28 cellular contexts compared by ENCODE assay signal in genomic region chr2:166671235-166671634, GRCh38.
"Had no signal": no experiment of that assay in that cellular context is flagged by ENCODE, and none has a peak within 500 bp of the region (broad histone marks: within the 10 kb centered on the region; RNA-seq: fewer than 3 reads in every experiment).

No MANE protein-coding gene starts in this region.

- H3K27ac Mint-ChIP-seq: activated CD4-positive, alpha-beta T cell treated with anti-CD3 and anti-CD28 coated beads, Interleukin-2, amount 10 ng/mL, durations not matched to agents 7 days and 5 days; activated CD8-positive, alpha-beta memory T cell treated with anti-CD3 and anti-CD28 coated beads, Interleukin-2, amount 10 ng/mL, durations not matched to agents 7 days and 5 days; activated CD8-positive, alpha-beta T cell treated with anti-CD3 and anti-CD28 coated beads for 36 hours; activated naive CD8-positive, alpha-beta T cell treated with anti-CD3 and anti-CD28 coated beads, Interleukin-2, amount 50 U/mL, for 24 hours; activated T-helper 1 cell treated with anti-CD3 and anti-CD28 coated beads, Interleukin-12 subunit alpha, Interleukin-12 subunit beta, Interleukin-2, Interleukin-4 antibody, amounts not matched to agents 30 ng/mL and 10 ng/mL and 1 ng/mL, durations not matched to agents 14 hours and 24 hours and 36 hours; naive B cell; neural progenitor cell; type B pancreatic cell had no signal

- H3K4me3 ChIP-seq: heart right ventricle, lung, neural progenitor cell, thoracic aorta, vagina had no signal

- H2AFZ ChIP-seq: neural progenitor cell had no signal

- H3K4me1 Mint-ChIP-seq: activated CD4-positive, alpha-beta T cell treated with anti-CD3 and anti-CD28 coated beads, Interleukin-2, amount 10 ng/mL, durations not matched to agents 7 days and 5 days; activated CD8-positive, alpha-beta memory T cell treated with anti-CD3 and anti-CD28 coated beads, Interleukin-2, amount 10 ng/mL, durations not matched to agents 7 days and 5 days; activated naive CD8-positive, alpha-beta T cell treated with anti-CD3 and anti-CD28 coated beads, Interleukin-2, amount 50 U/mL, for 24 hours; naive B cell; neural progenitor cell had no signal

- H3K36me3 Mint-ChIP-seq: activated CD8-positive, alpha-beta memory T cell treated with anti-CD3 and anti-CD28 coated beads, Interleukin-2, amount 10 ng/mL, durations not matched to agents 7 days and 5 days; naive B cell; neural progenitor cell; type B pancreatic cell had no signal

- H3K36me3 ChIP-seq: heart right ventricle, neural progenitor cell, thoracic aorta, vagina, WERI-Rb-1 had no signal

- DNase-seq: activated CD4-positive, alpha-beta T cell treated with anti-CD3 and anti-CD28 coated beads, Interleukin-2, amount 10 ng/mL, durations not matched to agents 7 days and 5 days; activated CD4-positive, CD25-positive, alpha-beta regulatory T cell treated with anti-CD3 and anti-CD28 coated beads, Interleukin-2, amount 50 U/mL, for 72 hours; activated CD8-positive, alpha-beta memory T cell treated with anti-CD3 and anti-CD28 coated beads, Interleukin-2, amount 10 ng/mL, durations not matched to agents 7 days and 5 days; activated CD8-positive, alpha-beta T cell treated with anti-CD3 and anti-CD28 coated beads for 36 hours; activated gamma-delta T cell; activated naive CD4-positive, alpha-beta T cell treated with anti-CD3 and anti-CD28 coated beads, Interleukin-2, amount 50 U/mL, for 16 hours; activated naive CD8-positive, alpha-beta T cell treated with anti-CD3 and anti-CD28 coated beads, Interleukin-2, amount 50 U/mL, for 24 hours; aorta; cerebellar nuclear complex; cortex of kidney; erythroblast; heart right ventricle; naive B cell; posterior cingulate gyrus; stimulated activated CD4-positive, alpha-beta T cell treated with anti-CD3 and anti-CD28 coated beads, Interleukin-4, amount 100 ng/mL, for 24 hours; stimulated activated naive CD4-positive, alpha-beta T cell treated with Interleukin-2 at 50 U/mL for 16 hours; T-helper 1 cell; WERI-Rb-1 had no signal

- H3K4me2 ChIP-seq: neural progenitor cell had no signal

- H3K4me1 ChIP-seq: neural progenitor cell, vagina had no signal

- FAIRE-seq: endometrium, keratinocyte, TTC549 had no signal

- H3K27ac ChIP-seq: heart right ventricle, neural progenitor cell, thoracic aorta, vagina, WERI-Rb-1 had no signal

- H3K27me3 Mint-ChIP-seq: activated CD4-positive, alpha-beta T cell treated with anti-CD3 and anti-CD28 coated beads, Interleukin-2, amount 10 ng/mL, durations not matched to agents 7 days and 5 days; activated CD8-positive, alpha-beta memory T cell treated with anti-CD3 and anti-CD28 coated beads, Interleukin-2, amount 10 ng/mL, durations not matched to agents 7 days and 5 days; activated CD8-positive, alpha-beta T cell treated with anti-CD3 and anti-CD28 coated beads for 36 hours; activated naive CD8-positive, alpha-beta T cell treated with anti-CD3 and anti-CD28 coated beads, Interleukin-2, amount 50 U/mL, for 24 hours; naive B cell; type B pancreatic cell had no signal

- H3K27me3 ChIP-seq: heart right ventricle, neural progenitor cell, vagina had no signal

- H3K9ac ChIP-seq: neural progenitor cell had no signal

- H3K9me3 ChIP-seq: heart right ventricle, thoracic aorta, vagina had no signal

- H3K4me3 Mint-ChIP-seq: activated CD4-positive, alpha-beta T cell treated with anti-CD3 and anti-CD28 coated beads, Interleukin-2, amount 10 ng/mL, durations not matched to agents 7 days and 5 days; activated CD8-positive, alpha-beta memory T cell treated with anti-CD3 and anti-CD28 coated beads, Interleukin-2, amount 10 ng/mL, durations not matched to agents 7 days and 5 days; activated CD8-positive, alpha-beta T cell treated with anti-CD3 and anti-CD28 coated beads for 36 hours; activated naive CD8-positive, alpha-beta T cell treated with anti-CD3 and anti-CD28 coated beads, Interleukin-2, amount 50 U/mL, for 24 hours; activated T-helper 1 cell treated with anti-CD3 and anti-CD28 coated beads, Interleukin-12 subunit alpha, Interleukin-12 subunit beta, Interleukin-2, Interleukin-4 antibody, amounts not matched to agents 30 ng/mL and 10 ng/mL and 1 ng/mL, durations not matched to agents 14 hours and 24 hours and 36 hours; naive B cell; neural progenitor cell; type B pancreatic cell had no signal

- H3K9me3 Mint-ChIP-seq: activated CD4-positive, alpha-beta T cell treated with anti-CD3 and anti-CD28 coated beads, Interleukin-2, amount 10 ng/mL, durations not matched to agents 7 days and 5 days; activated CD8-positive, alpha-beta T cell treated with anti-CD3 and anti-CD28 coated beads for 36 hours; activated naive CD8-positive, alpha-beta T cell treated with anti-CD3 and anti-CD28 coated beads, Interleukin-2, amount 50 U/mL, for 24 hours; activated T-helper 1 cell treated with anti-CD3 and anti-CD28 coated beads, Interleukin-12 subunit alpha, Interleukin-12 subunit beta, Interleukin-2, Interleukin-4 antibody, amounts not matched to agents 30 ng/mL and 10 ng/mL and 1 ng/mL, durations not matched to agents 14 hours and 24 hours and 36 hours; neural progenitor cell; type B pancreatic cell had no signal

- ATAC-seq: activated CD8-positive, alpha-beta memory T cell treated with anti-CD3 and anti-CD28 coated beads, Interleukin-2, amount 10 ng/mL, durations not matched to agents 7 days and 5 days; activated CD8-positive, alpha-beta T cell treated with anti-CD3 and anti-CD28 coated beads for 36 hours; activated naive CD8-positive, alpha-beta T cell treated with anti-CD3 and anti-CD28 coated beads, Interleukin-2, amount 50 U/mL, for 24 hours; heart right ventricle; sciatic nerve had no signal
